Comparison of ENCODE assay signal across 17 cellular contexts in genomic region chr7:46089281-46089680, GRCh38.
A peak's percentile ranks its signal among the peaks of the same experiment; 100 is the strongest.
DNase-seq lines count a peak whose midpoint lies in the region; ATAC-seq, FAIRE-seq and TF ChIP-seq lines count a peak whose summit lies in the region.
"Had no signal": no experiment of that assay in that cellular context is flagged by ENCODE, and none has a peak within 500 bp of the region (broad histone marks: within the 10 kb centered on the region; RNA-seq: fewer than 3 reads in every experiment).

No MANE protein-coding gene starts in this region.

- no peak overlapping the region for H3K4me3 ChIP-seq in cardiac fibroblast (replicated peaks in 1 of 2; ENCODE audit: low read depth in 2 of 2, low read length in 2 of 2)
- H3K4me3 ChIP-seq: GM23338 had no signal

- peaks cover 12% of the 10 kb centered on the region for H3K4me1 Mint-ChIP-seq in neural crest cell
- H3K4me1 Mint-ChIP-seq: CD4-positive, CD25-positive, alpha-beta regulatory T cell; GM23338 had no signal

- peaks cover 13% of the 10 kb centered on the region for H3K9me3 Mint-ChIP-seq in neural crest cell

- no peaks in the 10 kb centered on the region for H3K27me3 Mint-ChIP-seq in neural crest cell (ENCODE audit: low read depth)
- H3K27me3 Mint-ChIP-seq: CD4-positive, CD25-positive, alpha-beta regulatory T cell had no signal

- H3K4me3 Mint-ChIP-seq in neural crest cell = no peak overlapping the region
- H3K4me3 Mint-ChIP-seq: CD4-positive, CD25-positive, alpha-beta regulatory T cell; GM23338 had no signal

- no peak for ATAC-seq in HG02642 (IDR thresholded peaks at IDR 0.05; ENCODE audit: poor library complexity, unreplicated experiment)
- ATAC-seq: GM23338, Right ventricle myocardium inferior had no signal

- no peak for FAIRE-seq in urothelium cell line (lab: Jason Lieb, UNC)

- H3K27ac Mint-ChIP-seq in neural crest cell (ENCODE audit: unreplicated experiment) = peak overlapping the region; percentile 15
- H3K27ac Mint-ChIP-seq: CD4-positive, CD25-positive, alpha-beta regulatory T cell; GM23338 had no signal

- TF ChIP-seq CTCF in cardiac fibroblast (IDR thresholded peaks at IDR 0.05; ENCODE audit: low read depth, low read length) = no peak
- TF ChIP-seq CTCF in neural crest cell (conservative IDR thresholded peaks at IDR 0.05) = no peak

- peak; percentile 53 for DNase-seq in DMS53 (lab: John Stamatoyannopoulos, UW)
- peak; percentile 63 for DNase-seq in LHCN-M2 (ENCODE audit: low read depth)
- peak; percentile 39 to 66 for DNase-seq in cardiac fibroblast (ENCODE audit: low read depth in 2 of 2)
- no peak for DNase-seq in neural crest cell (ENCODE audit: low read depth, low spot score)
- no peak for DNase-seq in C1 segment of cervical spinal cord (lab: John Stamatoyannopoulos, UW)
- DNase-seq in urothelium cell line (ENCODE audit: low spot score) = no peak
- DNase-seq: AML-193; Calu3; CD4-positive, CD25-positive, alpha-beta regulatory T cell; DMS79 treated with DMSO at 0.1 percent for 48 hours; KG1; NCI-H1092; NCI-H446 treated with DMSO at 0.1 percent for 48 hours; NCI-H774 had no signal

- H3K36me3 Mint-ChIP-seq in neural crest cell (ENCODE audit: low read depth) = peaks cover 5% of the 10 kb centered on the region
- H3K36me3 Mint-ChIP-seq: CD4-positive, CD25-positive, alpha-beta regulatory T cell had no signal

Comparison
In these comparisons a context has a peak if more than half of its experiments do, and no peak if none do; other contexts are left out.
1. DNase-seq: peak in DMS53 (single experiment), LHCN-M2 (single experiment) and cardiac fibroblast (2 of 2); none in neural crest cell (single experiment), C1 segment of cervical spinal cord (0 of 14) and urothelium cell line (single experiment).